Comparison of ENCODE assay signal across 8 cellular contexts in the genomic region with DNA sequence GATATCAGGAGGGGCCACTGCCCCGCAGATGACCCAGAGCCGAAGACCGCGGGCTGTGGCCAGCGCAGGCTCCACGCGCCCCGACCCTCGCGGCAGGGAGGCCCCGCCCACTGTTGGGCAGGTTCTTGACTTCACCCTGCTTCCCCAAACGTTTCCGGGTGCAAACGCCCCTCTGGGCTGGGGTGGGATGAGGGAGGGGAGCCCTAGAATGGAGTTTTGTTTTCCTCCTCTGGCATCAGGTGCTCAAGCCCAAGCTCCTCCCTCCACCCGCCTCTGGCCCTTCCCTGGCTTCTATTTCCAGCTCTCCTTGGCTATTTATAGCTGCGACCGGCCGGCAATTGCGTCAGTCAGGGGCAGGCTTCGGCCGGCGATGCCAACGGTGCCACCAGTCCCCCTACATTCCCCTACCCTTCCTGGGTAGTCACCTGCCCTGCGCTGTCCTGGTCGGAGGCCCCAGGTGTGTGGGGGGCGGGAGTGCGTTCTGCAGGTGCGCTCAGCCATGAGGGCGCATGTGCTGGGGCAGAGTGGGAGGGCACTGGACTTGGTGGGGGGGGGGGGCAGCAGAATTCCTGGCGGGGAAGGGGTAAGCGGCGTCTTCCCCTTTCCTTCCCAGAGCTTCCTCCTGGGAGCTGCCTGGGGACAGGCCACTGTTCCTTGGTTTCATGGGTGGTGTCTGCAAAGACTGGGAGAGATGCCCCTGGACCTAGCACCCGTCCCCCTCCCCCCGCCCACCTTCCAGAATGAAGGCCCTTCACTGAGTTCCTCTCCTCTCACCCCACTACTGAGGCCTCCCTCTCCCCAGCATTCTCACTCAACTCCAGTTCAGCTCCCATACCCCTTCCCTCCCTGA.
DNase-seq lines count a peak whose midpoint lies in the region; ATAC-seq and TF ChIP-seq lines count a peak whose summit lies in the region.

No MANE protein-coding gene starts in this region.

- H3K9ac ChIP-seq in BLaER1 (no peak overlapping the region), stomach smooth muscle (ENCODE audit: low read length in 2 of 2) (peak overlapping the region in 1 of 2 donors; percentile 9)

- H3K4me1 ChIP-seq in BLaER1 (peaks cover 42% of the 10 kb centered on the region), stomach smooth muscle (ENCODE audit: control insufficient read depth, insufficient read depth, low read length) (peaks cover 34% of the 10 kb centered on the region)

- peak; percentile 38 for DNase-seq in NB4 (ENCODE audit: low read depth)
- DNase-seq in T47D (ENCODE audit: low read depth in 1 of 2, low spot score in 1 of 2) = peak; percentile 76 to 84
- peak; percentile 47 for DNase-seq in iris pigment epithelial cell (ENCODE audit: low read depth)
- no peak for DNase-seq in DMS114 treated with DMSO at 0.1 percent for 48 hours (lab: John Stamatoyannopoulos, UW; ENCODE audit: unreplicated experiment)
- no peak for DNase-seq in GM19238 (ENCODE audit: insufficient read length, low spot score)

- in situ Hi-C loops in T47D (cut with HindIII; ENCODE audit: low pct_unique_long_range_greater_than_20kb, low sequenced_read_pairs) = no loop called here

- H3K36me3 ChIP-seq in BLaER1 (no peaks in the 10 kb centered on the region), stomach smooth muscle (ENCODE audit: control insufficient read depth in 2 of 2, insufficient read depth in 2 of 2, low read length in 2 of 2) (no peaks in the 10 kb centered on the region)

- peaks cover 3% of the 10 kb centered on the region; the same call in 1 of the 2 replicates for H3K9me3 ChIP-seq in BLaER1
- no peaks in the 10 kb centered on the region for H3K9me3 ChIP-seq in stomach smooth muscle (ENCODE audit: control insufficient read depth in 2 of 2, low read length in 2 of 2)

- H3K4me2 ChIP-seq in BLaER1 = peak overlapping the region; percentile 69

- H3K27me3 ChIP-seq in BLaER1 = peaks cover 73% of the 10 kb centered on the region
- peaks cover 6 to 20% of the 10 kb centered on the region in 2 donors for H3K27me3 ChIP-seq in stomach smooth muscle (ENCODE audit: control insufficient read depth in 1 of 2, insufficient read depth in 2 of 2, low read length in 2 of 2)

- TF ChIP-seq POLR2A in NB4 (IDR thresholded peaks at IDR 0.05; ENCODE audit: extremely low read depth, insufficient read length) = no peak

- peak overlapping the region; percentile 26; the same call in 1 of the 2 replicates for H3K4me3 ChIP-seq in BLaER1
- no peak overlapping the region for H3K4me3 ChIP-seq in NB4 (ENCODE audit: low read depth, low read length)
- H3K4me3 ChIP-seq in stomach smooth muscle (ENCODE audit: low read length in 2 of 2) = peak overlapping the region; percentile 46 to 58

- ATAC-seq in HG03432 (IDR thresholded peaks at IDR 0.05; ENCODE audit: unreplicated experiment) = no peak

- H3K27ac ChIP-seq in BLaER1 (no peak overlapping the region), stomach smooth muscle (ENCODE audit: low read length) (peak overlapping the region; percentile 64)

- no peak for TF ChIP-seq CTCF in NB4 (IDR thresholded peaks at IDR 0.05; ENCODE audit: low read depth, low read length)

- H4K20me1 ChIP-seq in BLaER1 = peaks cover 36% of the 10 kb centered on the region; the same call in 1 of the 2 replicates

Comparison
In these comparisons a context has a peak if more than half of its experiments do, and no peak if none do; other contexts are left out.
1. DNase-seq: peak in NB4 (single experiment), T47D (2 of 2) and iris pigment epithelial cell (single experiment); none in DMS114 treated with DMSO at 0.1 percent for 48 hours (single experiment) and GM19238 (single experiment).